15 cellular contexts compared by ENCODE assay signal in the genomic region with DNA sequence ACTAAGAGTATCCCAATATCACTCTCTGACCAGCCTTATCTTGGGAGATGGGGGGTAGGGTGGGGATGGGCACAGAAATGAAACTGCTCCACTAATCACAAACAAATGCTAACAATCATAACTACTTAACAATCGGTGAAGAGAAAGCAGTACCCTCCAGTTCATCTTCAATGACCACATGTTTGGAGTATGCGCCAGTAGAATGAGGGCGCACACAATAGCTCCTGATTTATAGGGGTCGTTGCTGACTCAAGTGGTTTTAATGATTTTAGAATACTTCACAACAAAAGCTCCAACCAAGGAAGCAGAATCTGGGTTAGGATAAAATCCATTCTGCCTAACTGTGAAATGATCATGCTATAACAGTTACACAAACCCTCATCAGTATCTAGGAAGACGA.
DNase-seq lines count a peak whose midpoint lies in the region; ATAC-seq and TF ChIP-seq lines count a peak whose summit lies in the region.
"Had no signal": no experiment of that assay in that cellular context is flagged by ENCODE, and none has a peak within 500 bp of the region (broad histone marks: within the 10 kb centered on the region; RNA-seq: fewer than 3 reads in every experiment).

No MANE protein-coding gene starts in this region.

- H3K27ac Mint-ChIP-seq in neural progenitor cell, result no peak overlapping the region
- H3K27ac Mint-ChIP-seq: IgD-negative memory B cell had no signal

- no peak overlapping the region for H2AFZ ChIP-seq in neural progenitor cell (replicated peaks)

- H3K4me3 Mint-ChIP-seq in neural progenitor cell, result no peak overlapping the region
- H3K4me3 Mint-ChIP-seq: CD8-positive, alpha-beta memory T cell; IgD-negative memory B cell had no signal

- H3F3A ChIP-seq in neural progenitor cell (ENCODE audit: low read depth), result peaks cover 57% of the 10 kb centered on the region

- no peak overlapping the region for H3K9ac ChIP-seq in neural progenitor cell

- H4K20me1 ChIP-seq in neural progenitor cell (ENCODE audit: low read depth), result no peaks in the 10 kb centered on the region

- no peak overlapping the region for H3K4me3 ChIP-seq in neural progenitor cell
- H3K4me3 ChIP-seq: HAP-1 had no signal

- H3K4me1 Mint-ChIP-seq in neural progenitor cell, result peaks cover 55% of the 10 kb centered on the region
- H3K4me1 Mint-ChIP-seq: CD8-positive, alpha-beta memory T cell; IgD-negative memory B cell had no signal

- H3K4me2 ChIP-seq in neural progenitor cell, result peak overlapping the region; percentile 45

- H3K9me3 Mint-ChIP-seq in neural progenitor cell, result no peaks in the 10 kb centered on the region
- H3K9me3 Mint-ChIP-seq: CD8-positive, alpha-beta memory T cell; IgD-negative memory B cell had no signal

- no peaks in the 10 kb centered on the region for H3K27me3 Mint-ChIP-seq in neural progenitor cell (ENCODE audit: insufficient read depth, low read depth)
- H3K27me3 Mint-ChIP-seq: CD8-positive, alpha-beta memory T cell; IgD-negative memory B cell had no signal

- in situ Hi-C loops in G401 (cut with HindIII; ENCODE audit: low sequenced_read_pairs), result no loop called here

- H3K36me3 ChIP-seq in neural progenitor cell, result no peaks in the 10 kb centered on the region

- H3K9me3 ChIP-seq in neural progenitor cell (ENCODE audit: low read depth), result no peaks in the 10 kb centered on the region
- H3K9me3 ChIP-seq: HAP-1 had no signal

- ATAC-seq in GM18519 (IDR thresholded peaks at IDR 0.05; ENCODE audit: low FRiP score, unreplicated experiment), result no peak

- TF ChIP-seq CTCF in VCaP (conservative IDR thresholded peaks at IDR 0.05) (no peak), neural progenitor cell (IDR thresholded peaks at IDR 0.05) (no peak)

- DNase-seq in NCI-H1092 treated with DMSO at 0.1 percent for 48 hours (lab: John Stamatoyannopoulos, UW), result peak; percentile 13
- no peak for DNase-seq in NCI-H1092 (lab: John Stamatoyannopoulos, UW)
- DNase-seq in GM04503 (ENCODE audit: low read depth), result peak; percentile 3
- DNase-seq in neural progenitor cell (ENCODE audit: low spot score), result no peak
- no peak for DNase-seq in G401 (ENCODE audit: low spot score)
- DNase-seq in nucleus accumbens (lab: John Stamatoyannopoulos, UW), result no peak
- DNase-seq: CD8-positive, alpha-beta memory T cell; NCI-H1694 treated with DMSO at 0.1 percent for 48 hours; NCI-H2171 treated with DMSO at 0.1 percent for 48 hours; NCI-H524 treated with DMSO at 0.1 percent for 48 hours had no signal

- no peaks in the 10 kb centered on the region for H3K27me3 ChIP-seq in neural progenitor cell

- peaks cover 21% of the 10 kb centered on the region for H3K36me3 Mint-ChIP-seq in neural progenitor cell

- H3K4me1 ChIP-seq in neural progenitor cell, result peaks cover 75% of the 10 kb centered on the region

- H3K27ac ChIP-seq in VCaP, result peak overlapping the region; percentile 74
- no peak overlapping the region for H3K27ac ChIP-seq in neural progenitor cell
- H3K27ac ChIP-seq: 22Rv1 had no signal

- H3K79me2 ChIP-seq in neural progenitor cell (ENCODE audit: low read depth), result no peaks in the 10 kb centered on the region

Comparison
In these comparisons a context has a peak if more than half of its experiments do, and no peak if none do; other contexts are left out.
1. DNase-seq: peak in NCI-H1092 treated with DMSO at 0.1 percent for 48 hours (single experiment) and GM04503 (single experiment); none in NCI-H1092 (single experiment), neural progenitor cell (single experiment), G401 (single experiment) and nucleus accumbens (0 of 56).